In genomic region chr3:52249683-52250082, GRCh38 we compare ENCODE assay signal across 16 cellular contexts. TPM values are rescaled to one million over a fixed set of nuclear protein-coding genes. Genes with fewer than 3 reads are reported as not detected.
DNase-seq lines count a peak whose midpoint lies in the region; ATAC-seq lines count a peak whose summit lies in the region.
"Had no signal": no experiment of that assay in that cellular context is flagged by ENCODE, and none has a peak within 500 bp of the region (broad histone marks: within the 10 kb centered on the region; RNA-seq: fewer than 3 reads in every experiment).

No MANE protein-coding gene starts in this region.

- no peak for ATAC-seq in GM18861 (IDR thresholded peaks at IDR 0.05; ENCODE audit: unreplicated experiment)

- H3K36me3 Mint-ChIP-seq in T-helper 2 cell treated with Interferon-gamma antibody and Interleukin-4, amounts not matched to agents 5 μg/mL and 100 μg/mL, for 36 hours (ENCODE audit: low read depth) = peaks cover 67% of the 10 kb centered on the region
- peaks cover 5% of the 10 kb centered on the region for H3K36me3 Mint-ChIP-seq in IgD-negative memory B cell
- peaks cover 96% of the 10 kb centered on the region for H3K36me3 Mint-ChIP-seq in dendritic cell treated with granulocyte-macrophage colony-stimulating factor and Interleukin-4, amounts not matched to agents 40 ng/mL and 50 ng/mL, for 4 days (ENCODE audit: low read depth)

- H3K27me3 Mint-ChIP-seq in T-helper 2 cell treated with Interferon-gamma antibody and Interleukin-4, amounts not matched to agents 5 μg/mL and 100 μg/mL, for 36 hours (ENCODE audit: low read depth) = no peaks in the 10 kb centered on the region
- H3K27me3 Mint-ChIP-seq in IgD-negative memory B cell = no peaks in the 10 kb centered on the region
- no peaks in the 10 kb centered on the region for H3K27me3 Mint-ChIP-seq in dendritic cell treated with granulocyte-macrophage colony-stimulating factor and Interleukin-4, amounts not matched to agents 40 ng/mL and 50 ng/mL, for 4 days

- no peaks in the 10 kb centered on the region for H3K9me3 Mint-ChIP-seq in T-helper 2 cell treated with Interferon-gamma antibody and Interleukin-4, amounts not matched to agents 5 μg/mL and 100 μg/mL, for 36 hours
- no peaks in the 10 kb centered on the region for H3K9me3 Mint-ChIP-seq in IgD-negative memory B cell
- no peaks in the 10 kb centered on the region for H3K9me3 Mint-ChIP-seq in dendritic cell treated with granulocyte-macrophage colony-stimulating factor and Interleukin-4, amounts not matched to agents 40 ng/mL and 50 ng/mL, for 4 days

- H3K27ac Mint-ChIP-seq in T-helper 2 cell treated with Interferon-gamma antibody and Interleukin-4, amounts not matched to agents 5 μg/mL and 100 μg/mL, for 36 hours = peak overlapping the region; percentile 77
- H3K27ac Mint-ChIP-seq in IgD-negative memory B cell = peak overlapping the region; percentile 58 to 87 (median 81)
- H3K27ac Mint-ChIP-seq in dendritic cell treated with granulocyte-macrophage colony-stimulating factor and Interleukin-4, amounts not matched to agents 40 ng/mL and 50 ng/mL, for 4 days = peak overlapping the region; percentile 100

- no peak for DNase-seq in T-helper 2 cell treated with Interferon-gamma antibody and Interleukin-4, amounts not matched to agents 5 μg/mL and 100 μg/mL, for 36 hours (ENCODE audit: low spot score)
- DNase-seq in T-helper 2 cell = no peak
- peak; percentile 55 for DNase-seq in posterior vena cava (ENCODE audit: low spot score)
- DNase-seq in caudate nucleus (lab: John Stamatoyannopoulos, UW) = no peak
- DNase-seq in GDM1 (lab: John Stamatoyannopoulos, UW) = no peak
- DNase-seq: Caco-2; central memory CD4-positive, alpha-beta T cell; NCI-H1048; stimulated activated CD4-positive, alpha-beta T cell treated with anti-CD3 and anti-CD28 coated beads, Interleukin-2, amount 100 ng/mL, for 48 hours; WERI-Rb-1 had no signal

- no peak overlapping the region for H3K4me3 Mint-ChIP-seq in T-helper 2 cell treated with Interferon-gamma antibody and Interleukin-4, amounts not matched to agents 5 μg/mL and 100 μg/mL, for 36 hours
- H3K4me3 Mint-ChIP-seq in IgD-negative memory B cell = peak overlapping the region in 2 of 4 donors; percentile 18 to 21
- H3K4me3 Mint-ChIP-seq in dendritic cell treated with granulocyte-macrophage colony-stimulating factor and Interleukin-4, amounts not matched to agents 40 ng/mL and 50 ng/mL, for 4 days = peak overlapping the region; percentile 26

- intact Hi-C loops in dendritic cell treated with granulocyte-macrophage colony-stimulating factor and Interleukin-4, amounts not matched to agents 40 ng/mL and 50 ng/mL, for 4 days (cut with micrococcal nuclease) = no loop called here
- intact Hi-C loops in posterior vena cava (cut with DNase I) = no loop called here

- H3K27ac ChIP-seq in caudate nucleus (ENCODE audit: low read depth, low read length) = no peak overlapping the region
- H3K27ac ChIP-seq: SK-N-MC, WERI-Rb-1 had no signal

- H3K4me1 Mint-ChIP-seq in T-helper 2 cell treated with Interferon-gamma antibody and Interleukin-4, amounts not matched to agents 5 μg/mL and 100 μg/mL, for 36 hours (ENCODE audit: low read depth) = peaks cover 56% of the 10 kb centered on the region
- peaks cover 26 to 51% (median 41%) of the 10 kb centered on the region in 3 donors for H3K4me1 Mint-ChIP-seq in IgD-negative memory B cell
- peaks cover 78% of the 10 kb centered on the region for H3K4me1 Mint-ChIP-seq in dendritic cell treated with granulocyte-macrophage colony-stimulating factor and Interleukin-4, amounts not matched to agents 40 ng/mL and 50 ng/mL, for 4 days (ENCODE audit: low read depth)

RNA-seq across cellular contexts. Expression of gene PPM1M, which starts 4.1 kb away (rescaled TPM):
- 51.3 TPM for polyA plus RNA-seq in IgD-negative memory B cell
- total RNA-seq in posterior vena cava = 10 to 100 TPM; 21.1 to 28.8 TPM

RNA-seq across cellular contexts. Expression of gene TWF2, which starts 10.7 kb away (rescaled TPM):
- 108 TPM for polyA plus RNA-seq in IgD-negative memory B cell
- total RNA-seq in posterior vena cava = 10 to 100 TPM; 40.0 to 51.0 TPM

RNA-seq across cellular contexts. Expression of gene TLR9, which starts 24.2 kb away (rescaled TPM):
- polyA plus RNA-seq in IgD-negative memory B cell = 10.4 TPM
- total RNA-seq in posterior vena cava = under 1 TPM; 0.46 to 0.52 TPM
- total RNA-seq: A172, Caco-2, endothelial cell of umbilical vein had no signal
- polyA plus RNA-seq: endothelial cell of umbilical vein had no signal

RNA-seq across cellular contexts. Expression of gene WDR82, which starts 28.8 kb away (rescaled TPM):
- 55.0 TPM for polyA plus RNA-seq in IgD-negative memory B cell
- 10 to 100 TPM; 58.4 to 72.6 TPM for total RNA-seq in posterior vena cava

RNA-seq across cellular contexts. Expression of gene GLYCTK, which starts 37.9 kb away (rescaled TPM):
- 7.4 TPM for polyA plus RNA-seq in IgD-negative memory B cell
- total RNA-seq in posterior vena cava = 1 to 10 TPM; 6.8 to 8.7 TPM
